1 cellular context compared by ENCODE assay signal in genomic region chr13:107819071-107819470, GRCh38.
TF ChIP-seq lines count a peak whose summit lies in the region.

No MANE protein-coding gene starts in this region.

TF ChIP-seq in GM23338, 12 proteins besides CTCF, POLR2A, EP300 and RAD21:
- no peak for TF ChIP-seq JUNB (IDR thresholded peaks at IDR 0.05; ENCODE audit: unreplicated experiment)
- no peak for TF ChIP-seq POLR2AphosphoS5 (IDR thresholded peaks at IDR 0.05; ENCODE audit: low read depth)
- TF ChIP-seq NANOG (IDR thresholded peaks at IDR 0.05; ENCODE audit: borderline replicate concordance), result no peak
- TF ChIP-seq STAT1 (IDR thresholded peaks at IDR 0.05; ENCODE audit: unreplicated experiment), result no peak
- TF ChIP-seq ZNF331 (CRISPR knock-in tag; IDR thresholded peaks at IDR 0.05; ENCODE audit: low read depth), result no peak
- TF ChIP-seq ZNF114 (CRISPR knock-in tag; IDR thresholded peaks at IDR 0.05), result no peak
- TF ChIP-seq REST (IDR thresholded peaks at IDR 0.05; ENCODE audit: unreplicated experiment), result no peak
- TF ChIP-seq ETS1 (IDR thresholded peaks at IDR 0.05), result no peak
- TF ChIP-seq CREB1 (CRISPR knock-in tag; IDR thresholded peaks at IDR 0.05; ENCODE audit: low read depth), result no peak
- no peak for TF ChIP-seq EZH2phosphoT487 (IDR thresholded peaks at IDR 0.05; ENCODE audit: unreplicated experiment)
- TF ChIP-seq ZNF462 (CRISPR knock-in tag; IDR thresholded peaks at IDR 0.05), result no peak
- TF ChIP-seq EZH2 (IDR thresholded peaks at IDR 0.05; ENCODE audit: low read depth, unreplicated experiment), result no peak
TF ChIP-seq in GM23338: peak in this region for 0.
